ENCODE assay signal across 11 cellular contexts in the genomic region with DNA sequence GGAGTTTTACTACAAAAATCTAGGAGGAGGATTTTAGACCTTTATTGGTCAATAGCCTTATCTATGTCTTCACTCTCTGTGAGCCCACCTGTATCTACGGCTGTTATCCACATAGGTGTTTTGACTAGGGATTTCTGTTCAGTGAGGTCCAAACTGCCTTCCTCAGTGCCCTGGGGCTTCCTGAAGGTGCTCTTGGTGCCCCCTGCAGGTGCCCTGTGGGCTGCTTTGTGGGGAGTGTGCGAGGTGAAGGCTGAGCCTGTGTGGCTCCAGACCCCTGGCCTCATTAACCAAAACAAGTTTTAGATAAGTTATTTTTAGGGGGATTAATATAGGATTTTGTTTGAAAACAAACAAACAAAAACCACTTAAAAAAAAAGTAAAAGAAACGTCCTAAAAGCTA.
DNase-seq lines count a peak whose midpoint lies in the region; ATAC-seq and TF ChIP-seq lines count a peak whose summit lies in the region.
"Had no signal": no experiment of that assay in that cellular context is flagged by ENCODE, and none has a peak within 500 bp of the region (broad histone marks: within the 10 kb centered on the region; RNA-seq: fewer than 3 reads in every experiment).

No MANE protein-coding gene starts in this region.

- H3K4me2 ChIP-seq in OCI-LY7 (ENCODE audit: low read length), result no peak overlapping the region

- BruUV-seq in OCI-LY7 (replicated peaks; lab: Mats Ljungman, UMichigan), result no TSS peak

- H3K4me3 Mint-ChIP-seq in activated T-helper 17 cell treated with anti-CD3 and anti-CD28 coated beads, Interleukin-2, amount 50 U/mL, for 72 hours, result no peak overlapping the region
- H3K4me3 Mint-ChIP-seq: stimulated activated effector memory CD8-positive, alpha-beta T cell treated with anti-CD3 and anti-CD28 coated beads, Interleukin-12 subunit alpha, Interleukin-12 subunit beta, amount 100 ng/mL, for 72 hours; T-helper 1 cell treated with Interleukin-12 subunit alpha and Interleukin-12 subunit beta and Interleukin-4 antibody, amounts not matched to agents 30 μg/mL and 1 μg/mL, for 36 hours had no signal

- peak; percentile 9 for TF ChIP-seq CTCF in AG09319 (IDR thresholded peaks at IDR 0.05; ENCODE audit: low read depth, low read length)
- peak; percentile 16; the same call in 1 of the 2 replicates for TF ChIP-seq CTCF in GM12874 (IDR thresholded peaks at IDR 0.05; ENCODE audit: insufficient read depth, low read depth, low read length)
- peak; percentile 60 for TF ChIP-seq CTCF in OCI-LY7 (conservative IDR thresholded peaks at IDR 0.05; ENCODE audit: low read length)

- DNase-seq in AG09319 (ENCODE audit: extremely low read depth, low read depth), result no peak
- peak; percentile 3 for DNase-seq in OCI-LY7 (ENCODE audit: low spot score)
- DNase-seq in iPS-NIHi7 (ENCODE audit: extremely low spot score), result peak; percentile 69
- no peak for DNase-seq in HK-2 (ENCODE audit: unreplicated experiment)
- no peak for DNase-seq in NCI-H1105 (lab: John Stamatoyannopoulos, UW)
- DNase-seq in NCI-H187 treated with DMSO at 0.1 percent for 48 hours (lab: John Stamatoyannopoulos, UW), result no peak
- DNase-seq: CD4-positive, CD25-positive, alpha-beta regulatory T cell had no signal

- POLR2A ChIA-PET in OCI-LY7 (lab: Charles Lee), result no interaction called here

- H3K36me3 ChIP-seq in OCI-LY7 (ENCODE audit: insufficient read depth, low read length), result no peaks in the 10 kb centered on the region

- intact Hi-C loops in OCI-LY7 (cut with micrococcal nuclease; ENCODE audit: unreplicated experiment), result no loop called here

- H3K9me2 ChIP-seq in OCI-LY7 (ENCODE audit: insufficient read depth, low read length), result no peaks in the 10 kb centered on the region

- H3K4me1 ChIP-seq in OCI-LY7 (ENCODE audit: insufficient read depth, low read length, poor library complexity, severe bottlenecking), result no peaks in the 10 kb centered on the region

- CTCF ChIA-PET in OCI-LY7 (lab: Charles Lee; ENCODE audit: unreplicated experiment), result no interaction called here

- H3K9me3 ChIP-seq in OCI-LY7 (ENCODE audit: low read length), result no peaks in the 10 kb centered on the region

- no peaks in the 10 kb centered on the region for H3K4me1 Mint-ChIP-seq in activated T-helper 17 cell treated with anti-CD3 and anti-CD28 coated beads, Interleukin-2, amount 50 U/mL, for 72 hours
- H3K4me1 Mint-ChIP-seq: CD4-positive, CD25-positive, alpha-beta regulatory T cell; stimulated activated effector memory CD8-positive, alpha-beta T cell treated with anti-CD3 and anti-CD28 coated beads, Interleukin-12 subunit alpha, Interleukin-12 subunit beta, amount 100 ng/mL, for 72 hours had no signal

- no peaks in the 10 kb centered on the region for H3K36me3 Mint-ChIP-seq in activated T-helper 17 cell treated with anti-CD3 and anti-CD28 coated beads, Interleukin-2, amount 50 U/mL, for 72 hours (ENCODE audit: low read depth)
- H3K36me3 Mint-ChIP-seq: CD4-positive, CD25-positive, alpha-beta regulatory T cell; stimulated activated effector memory CD8-positive, alpha-beta T cell treated with anti-CD3 and anti-CD28 coated beads, Interleukin-12 subunit alpha, Interleukin-12 subunit beta, amount 100 ng/mL, for 72 hours had no signal

- H3K79me2 ChIP-seq in OCI-LY7 (ENCODE audit: insufficient read depth, low read depth, low read length), result no peaks in the 10 kb centered on the region

- no peaks in the 10 kb centered on the region for H3K9me3 Mint-ChIP-seq in activated T-helper 17 cell treated with anti-CD3 and anti-CD28 coated beads, Interleukin-2, amount 50 U/mL, for 72 hours
- H3K9me3 Mint-ChIP-seq: stimulated activated effector memory CD8-positive, alpha-beta T cell treated with anti-CD3 and anti-CD28 coated beads, Interleukin-12 subunit alpha, Interleukin-12 subunit beta, amount 100 ng/mL, for 72 hours; T-helper 1 cell treated with Interleukin-12 subunit alpha and Interleukin-12 subunit beta and Interleukin-4 antibody, amounts not matched to agents 30 μg/mL and 1 μg/mL, for 36 hours had no signal

- H2AFZ ChIP-seq in OCI-LY7 (ENCODE audit: low read length), result no peak overlapping the region

- ATAC-seq in activated T-helper 17 cell treated with anti-CD3 and anti-CD28 coated beads, Interleukin-2, amount 50 U/mL, for 72 hours (replicated peaks), result no peak
- ATAC-seq: stimulated activated effector memory CD8-positive, alpha-beta T cell treated with anti-CD3 and anti-CD28 coated beads, Interleukin-12 subunit alpha, Interleukin-12 subunit beta, amount 100 ng/mL, for 72 hours had no signal

- peaks cover 24% of the 10 kb centered on the region for H3K27me3 Mint-ChIP-seq in activated T-helper 17 cell treated with anti-CD3 and anti-CD28 coated beads, Interleukin-2, amount 50 U/mL, for 72 hours

- no peaks in the 10 kb centered on the region for H4K20me1 ChIP-seq in OCI-LY7 (ENCODE audit: insufficient read depth, low read length)

- H3K27ac Mint-ChIP-seq in activated T-helper 17 cell treated with anti-CD3 and anti-CD28 coated beads, Interleukin-2, amount 50 U/mL, for 72 hours, result no peak overlapping the region
- H3K27ac Mint-ChIP-seq: CD4-positive, CD25-positive, alpha-beta regulatory T cell; stimulated activated effector memory CD8-positive, alpha-beta T cell treated with anti-CD3 and anti-CD28 coated beads, Interleukin-12 subunit alpha, Interleukin-12 subunit beta, amount 100 ng/mL, for 72 hours; T-helper 1 cell treated with Interleukin-12 subunit alpha and Interleukin-12 subunit beta and Interleukin-4 antibody, amounts not matched to agents 30 μg/mL and 1 μg/mL, for 36 hours had no signal

- no peak overlapping the region for H3K27ac ChIP-seq in OCI-LY7 (ENCODE audit: low read depth, low read length, poor library complexity, severe bottlenecking)

- no peak overlapping the region for H3K4me3 ChIP-seq in OCI-LY7 (ENCODE audit: low read depth, low read length, poor library complexity, severe bottlenecking)

Comparison
In these comparisons a context has a peak if more than half of its experiments do, and no peak if none do; other contexts are left out.
1. DNase-seq: peak in OCI-LY7 (single experiment) and iPS-NIHi7 (single experiment); none in AG09319 (single experiment), HK-2 (single experiment), NCI-H1105 (single experiment) and NCI-H187 treated with DMSO at 0.1 percent for 48 hours (single experiment).
2. CTCF ChIP-seq: peak in every context shown above with its lines; median percentile 60 in OCI-LY7; 16 in GM12874; 9 in AG09319.